7 cellular contexts compared by ENCODE assay signal in the genomic region with DNA sequence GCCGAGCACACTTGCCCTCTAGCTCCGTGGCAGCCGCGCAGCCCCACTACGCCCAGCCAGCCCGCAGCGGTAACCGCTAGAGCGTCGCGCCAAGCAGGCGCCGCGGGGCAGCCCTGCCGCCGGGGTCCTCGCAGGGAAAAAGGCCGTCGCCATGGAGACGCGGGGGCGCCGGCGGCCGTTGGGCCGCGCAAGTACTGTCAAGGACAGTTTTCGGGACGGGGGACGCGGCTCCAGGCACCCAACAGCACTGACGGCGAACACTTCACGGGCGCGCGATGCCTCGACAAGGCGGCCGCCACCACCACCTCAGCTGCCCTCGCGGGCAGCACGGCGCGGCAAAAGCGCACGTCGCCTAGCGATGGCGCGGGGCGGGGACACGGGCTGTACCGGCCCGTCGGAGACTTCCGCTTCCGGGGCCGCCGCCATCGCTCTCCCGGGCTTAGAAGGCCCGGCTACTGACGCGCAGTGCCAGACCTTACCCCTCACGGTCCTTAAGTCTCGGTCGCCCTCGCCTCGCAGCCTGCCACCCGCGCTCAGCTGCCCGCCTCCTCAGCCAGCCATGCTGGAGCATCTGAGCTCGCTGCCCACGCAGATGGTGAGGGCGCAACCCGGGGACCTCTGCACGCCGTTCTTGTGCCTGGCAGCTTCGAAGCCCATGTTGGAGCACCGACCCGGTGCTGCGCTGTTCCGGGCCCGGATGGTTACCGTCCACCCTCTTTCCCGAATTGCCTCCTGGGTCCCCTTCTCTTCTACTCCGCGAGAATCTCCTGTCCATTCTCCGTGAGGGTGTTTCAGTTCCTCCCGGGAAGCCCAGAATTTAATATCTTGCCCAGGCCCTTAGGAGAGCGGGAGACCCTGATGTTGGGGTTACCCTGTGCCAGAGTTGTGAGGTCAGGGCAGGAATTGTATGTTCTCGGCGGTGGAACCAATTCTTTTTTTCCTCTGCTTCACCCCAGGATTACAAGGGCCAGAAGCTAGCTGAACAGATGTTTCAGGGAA. TPM values are rescaled to one million over a fixed set of nuclear protein-coding genes. Genes with fewer than 3 reads are reported as not detected.
A peak's percentile ranks its signal among the peaks of the same experiment; 100 is the strongest.
DNase-seq lines count a peak whose midpoint lies in the region; ATAC-seq and TF ChIP-seq lines count a peak whose summit lies in the region.

A gene with protein sequence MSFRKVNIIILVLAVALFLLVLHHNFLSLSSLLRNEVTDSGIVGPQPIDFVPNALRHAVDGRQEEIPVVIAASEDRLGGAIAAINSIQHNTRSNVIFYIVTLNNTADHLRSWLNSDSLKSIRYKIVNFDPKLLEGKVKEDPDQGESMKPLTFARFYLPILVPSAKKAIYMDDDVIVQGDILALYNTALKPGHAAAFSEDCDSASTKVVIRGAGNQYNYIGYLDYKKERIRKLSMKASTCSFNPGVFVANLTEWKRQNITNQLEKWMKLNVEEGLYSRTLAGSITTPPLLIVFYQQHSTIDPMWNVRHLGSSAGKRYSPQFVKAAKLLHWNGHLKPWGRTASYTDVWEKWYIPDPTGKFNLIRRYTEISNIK (minus strand): TSS at position 104 of the 999 bp plus-strand sequence. CDS start 5,331 bp downstream, outside the sequence.
A gene (plus strand): TSS at position 419 of the 999 bp plus-strand sequence. CDS start 141 bp downstream, at position 560.

- DNase-seq in NCI-H146 treated with DMSO at 0.1 percent for 48 hours (lab: John Stamatoyannopoulos, UW; ENCODE audit: unreplicated experiment): peak; percentile 70
- peak; percentile 81 for DNase-seq in T-helper 9 cell
- DNase-seq in astrocyte of the cerebellum (ENCODE audit: low read depth): peak; percentile 59
- peak; percentile 87 to 88 for DNase-seq in hippocampal formation (lab: John Stamatoyannopoulos, UW)
- DNase-seq in sciatic nerve (ENCODE audit: low spot score): peak; percentile 90

- TF ChIP-seq CTCF in astrocyte of the cerebellum (IDR thresholded peaks at IDR 0.05; ENCODE audit: low read depth, low read length, missing control alignments): no peak

- in situ Hi-C loops in astrocyte of the cerebellum (cut with HindIII; ENCODE audit: low sequenced_read_pairs): no loop called here

- peak within 1 kb of the TSS; percentile 65 for H3K4me3 ChIP-seq in astrocyte of the cerebellum (ENCODE audit: low read depth, low read length)

- intact Hi-C loops in sciatic nerve (cut with DNase I): no loop called here

- ATAC-seq in GM18498 (IDR thresholded peaks at IDR 0.05; ENCODE audit: unreplicated experiment): peak; percentile 82
- peak; percentile 72 for ATAC-seq in HG02852 (IDR thresholded peaks at IDR 0.05; ENCODE audit: unreplicated experiment)
- peak; percentile 95 for ATAC-seq in sciatic nerve

RNA-seq across cellular contexts. Expression of the first gene that starts in this region (rescaled TPM):
- total RNA-seq in sciatic nerve: 55.8 TPM

RNA-seq across cellular contexts. Expression of the second gene that starts in this region (rescaled TPM):
- 60.0 TPM for total RNA-seq in sciatic nerve

Comparison
In these comparisons a context has a peak if more than half of its experiments do, and no peak if none do; other contexts are left out.
1. Peak in every context shown above with its lines: DNase-seq, ATAC-seq and H3K4me3 ChIP-seq.